23 cellular contexts compared by ENCODE assay signal in the genomic region with DNA sequence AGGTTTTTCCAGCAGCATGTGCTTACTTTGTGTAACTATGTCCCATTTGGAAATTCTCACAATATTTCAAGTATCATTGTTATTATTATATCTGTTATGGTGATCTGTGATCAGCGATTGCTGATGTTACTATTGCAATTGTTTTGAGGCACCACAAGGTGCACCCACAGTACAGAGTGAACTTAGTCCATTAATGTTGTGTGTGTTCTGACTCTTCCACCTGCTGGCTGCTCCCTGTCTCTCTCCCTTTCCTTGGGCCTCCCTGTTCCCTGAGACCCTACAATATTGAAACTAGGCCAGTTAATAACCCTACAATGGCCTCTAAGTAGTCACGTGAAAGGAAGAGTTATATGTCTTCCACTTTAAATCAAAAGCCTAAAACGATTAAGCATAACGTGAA.
"Had no signal": no experiment of that assay in that cellular context is flagged by ENCODE, and none has a peak within 500 bp of the region (broad histone marks: within the 10 kb centered on the region; RNA-seq: fewer than 3 reads in every experiment).

No MANE protein-coding gene starts in this region.

- H3K27ac Mint-ChIP-seq: activated CD4-positive, alpha-beta T cell treated with anti-CD3 and anti-CD28 coated beads for 36 hours; activated naive CD8-positive, alpha-beta T cell; nephron had no signal

- H3K36me3 ChIP-seq: heart right ventricle, left ventricle myocardium inferior, pancreas, prostate gland, spleen, suprapubic skin, tibial artery, upper lobe of right lung had no signal

- H3K9me3 ChIP-seq: heart right ventricle, left ventricle myocardium inferior, pancreas, prostate gland, suprapubic skin, tibial artery, upper lobe of right lung had no signal

- H3K9me3 Mint-ChIP-seq: nephron had no signal

- H3K27me3 ChIP-seq: dorsolateral prefrontal cortex, heart right ventricle, pancreas, spleen, suprapubic skin, tibial artery, upper lobe of right lung had no signal

- H3K4me3 ChIP-seq: coronary artery, dorsolateral prefrontal cortex, heart right ventricle, left ventricle myocardium inferior, pancreas, prostate gland, spleen, suprapubic skin, tibial artery, upper lobe of right lung had no signal

- DNase-seq: activated CD4-positive, alpha-beta T cell treated with anti-CD3 and anti-CD28 coated beads for 36 hours; activated CD4-positive, alpha-beta T cell treated with anti-CD3 and anti-CD28 coated beads, Interleukin-2, amount 50 U/mL, for 48 hours; activated CD4-positive, CD25-positive, alpha-beta regulatory T cell; activated CD8-positive, alpha-beta memory T cell treated with anti-CD3 and anti-CD28 coated beads for 24 hours; activated effector memory CD4-positive, alpha-beta T cell treated with Interleukin-2 at 50 U/mL for 16 hours; activated naive CD4-positive, alpha-beta T cell treated with Interleukin-2 at 50 U/mL for 16 hours; anterior cingulate cortex; cerebellar nuclear complex; dorsolateral prefrontal cortex; effector memory CD4-positive, alpha-beta T cell; heart right ventricle; left ventricle myocardium inferior; pancreas; retina; spleen; stimulated activated naive CD4-positive, alpha-beta T cell; tibial artery; upper lobe of right lung had no signal

- H3K27ac ChIP-seq: coronary artery, dorsolateral prefrontal cortex, heart right ventricle, left ventricle myocardium inferior, pancreas, prostate gland, spleen, suprapubic skin, tibial artery, upper lobe of right lung had no signal

- ATAC-seq: activated CD4-positive, alpha-beta T cell treated with anti-CD3 and anti-CD28 coated beads for 36 hours; heart right ventricle; pancreas; upper lobe of right lung had no signal

- H3K36me3 Mint-ChIP-seq: activated naive CD8-positive, alpha-beta T cell had no signal

- H3K4me1 Mint-ChIP-seq: activated CD4-positive, alpha-beta T cell treated with anti-CD3 and anti-CD28 coated beads for 36 hours had no signal

- H3K4me3 Mint-ChIP-seq: activated CD4-positive, alpha-beta T cell treated with anti-CD3 and anti-CD28 coated beads for 36 hours; activated naive CD8-positive, alpha-beta T cell; nephron had no signal

- H3K4me1 ChIP-seq: heart right ventricle, left ventricle myocardium inferior, pancreas, prostate gland, spleen, suprapubic skin, tibial artery, upper lobe of right lung had no signal

- H3K27me3 Mint-ChIP-seq: activated CD4-positive, alpha-beta T cell treated with anti-CD3 and anti-CD28 coated beads for 36 hours; activated naive CD8-positive, alpha-beta T cell had no signal
